8 cellular contexts compared by ENCODE assay signal in genomic region chr2:223944704-223945531, GRCh38. TPM values are rescaled to one million over a fixed set of nuclear protein-coding genes. Genes with fewer than 3 reads are reported as not detected.
DNase-seq lines count a peak whose midpoint lies in the region; ATAC-seq lines count a peak whose summit lies in the region.

Gene WDFY1 (minus strand): TSS chr2:223945335. CDS start chr2:223945284, 51 bp downstream.

- peak within 1 kb of the TSS; percentile 79 to 97 (median 90) for H3K27ac Mint-ChIP-seq in CD8-positive, alpha-beta memory T cell
- H3K27ac Mint-ChIP-seq in memory B cell: peak within 1 kb of the TSS; percentile 97

- DNase-seq in CD8-positive, alpha-beta memory T cell: peak; percentile 64 to 82 (median 74)
- DNase-seq in HK-2 (ENCODE audit: unreplicated experiment): peak; percentile 86
- DNase-seq in NOMO-1 (lab: John Stamatoyannopoulos, UW; ENCODE audit: unreplicated experiment in 2 of 2): peak; percentile 82 to 90
- peak; percentile 54 to 59 (median 59) for DNase-seq in effector memory CD4-positive, alpha-beta T cell
- peak; percentile 71 to 74 for DNase-seq in memory B cell (ENCODE audit: low spot score in 2 of 2)
- DNase-seq in stimulated activated CD8-positive, alpha-beta memory T cell treated with anti-CD3 and anti-CD28 coated beads, Interleukin-12 subunit alpha, Interleukin-12 subunit beta, amount 100 ng/mL, for 1 hour (ENCODE audit: low read depth): peak; percentile 51

- peak within 1 kb of the TSS; percentile 88 to 96 (median 90) for H3K4me3 Mint-ChIP-seq in CD8-positive, alpha-beta memory T cell
- peak within 1 kb of the TSS; percentile 98 for H3K4me3 Mint-ChIP-seq in memory B cell

- H3K4me3 ChIP-seq in CD8-positive, alpha-beta memory T cell (ENCODE audit: low read length): peak within 1 kb of the TSS; percentile 63
- H3K4me3 ChIP-seq in effector memory CD4-positive, alpha-beta T cell (ENCODE audit: insufficient read depth, low read depth, low read length, poor library complexity, severe bottlenecking): peak within 1 kb of the TSS; percentile 99

- no peaks in the 10 kb centered on the region for H3K27me3 Mint-ChIP-seq in CD8-positive, alpha-beta memory T cell
- no peaks in the 10 kb centered on the region for H3K27me3 Mint-ChIP-seq in memory B cell

- peaks cover 0 to 17% (median 0%) of the 10 kb centered on the region in 3 donors for H3K36me3 Mint-ChIP-seq in CD8-positive, alpha-beta memory T cell
- H3K36me3 Mint-ChIP-seq in memory B cell: peaks cover 4% of the 10 kb centered on the region

- peak within 1 kb of the TSS; percentile 66 for H3K27ac ChIP-seq in CD8-positive, alpha-beta memory T cell (ENCODE audit: low read depth, low read length)
- H3K27ac ChIP-seq in effector memory CD4-positive, alpha-beta T cell (ENCODE audit: insufficient read depth, low read length, poor library complexity, severe bottlenecking): peak within 1 kb of the TSS; percentile 61

- ATAC-seq in GM19463 (IDR thresholded peaks at IDR 0.05; ENCODE audit: unreplicated experiment): peak; percentile 76
- peak; percentile 93 for ATAC-seq in memory B cell (ENCODE audit: low read depth)

- CTCF ChIA-PET in CD8-positive, alpha-beta memory T cell (lab: Charles Lee): interaction anchor here (1.1 to 2.5 kb wide), 2 partner anchors 13 to 17 kb away, joined by 3 to 6 read pairs; no protein-coding TSS in a partner anchor
- CTCF ChIA-PET in activated CD8-positive, alpha-beta memory T cell treated with anti-CD3 and anti-CD28 coated beads for 36 hours (lab: Charles Lee): interaction anchor here (0.9 kb wide), 1 partner anchor 26 kb away, joined by 4 read pairs; no protein-coding TSS in a partner anchor

- H3K9me3 Mint-ChIP-seq in CD8-positive, alpha-beta memory T cell: no peaks in the 10 kb centered on the region
- H3K9me3 Mint-ChIP-seq in memory B cell: peaks cover 2% of the 10 kb centered on the region

- H3K4me1 ChIP-seq in CD8-positive, alpha-beta memory T cell (ENCODE audit: insufficient read depth, low read length): peaks cover 34% of the 10 kb centered on the region
- H3K4me1 ChIP-seq in effector memory CD4-positive, alpha-beta T cell (ENCODE audit: control insufficient read depth, insufficient read depth, low read length, poor library complexity, severe bottlenecking): peaks cover 11% of the 10 kb centered on the region

- POLR2A ChIA-PET in CD8-positive, alpha-beta memory T cell (lab: Charles Lee): interaction anchor here (1.2 to 2.2 kb wide), 3 partner anchors 10 to 184 kb away, joined by 3 to 7 read pairs (median 6); partner anchors contain the start of gene MRPL44
- POLR2A ChIA-PET in activated CD8-positive, alpha-beta memory T cell treated with anti-CD3 and anti-CD28 coated beads for 36 hours (lab: Charles Lee): interaction anchor here (0.9 to 1.5 kb wide), 3 partner anchors 10 to 13 kb away, joined by 3 to 4 read pairs (median 4); no protein-coding TSS in a partner anchor

- H3K27me3 ChIP-seq in CD8-positive, alpha-beta memory T cell (ENCODE audit: insufficient read depth, low read length, poor library complexity, severe bottlenecking): no peaks in the 10 kb centered on the region
- no peaks in the 10 kb centered on the region for H3K27me3 ChIP-seq in effector memory CD4-positive, alpha-beta T cell (replicated peaks; ENCODE audit: control insufficient read depth, insufficient read depth, low read length, poor library complexity, severe bottlenecking)

- H3K9me3 ChIP-seq in CD8-positive, alpha-beta memory T cell (ENCODE audit: low read length): no peaks in the 10 kb centered on the region
- H3K9me3 ChIP-seq in effector memory CD4-positive, alpha-beta T cell (ENCODE audit: control insufficient read depth, low read length): no peaks in the 10 kb centered on the region

- H3K4me1 Mint-ChIP-seq in CD8-positive, alpha-beta memory T cell: peaks cover 39 to 71% (median 53%) of the 10 kb centered on the region in 3 donors
- peaks cover 32% of the 10 kb centered on the region for H3K4me1 Mint-ChIP-seq in memory B cell

- no peaks in the 10 kb centered on the region for H3K36me3 ChIP-seq in CD8-positive, alpha-beta memory T cell (ENCODE audit: insufficient read depth, low read length)
- no peaks in the 10 kb centered on the region for H3K36me3 ChIP-seq in effector memory CD4-positive, alpha-beta T cell (ENCODE audit: control insufficient read depth, insufficient read depth, low read length)

RNA-seq across cellular contexts. Expression of gene WDFY1, which starts in this region (rescaled TPM):
- total RNA-seq in CD8-positive, alpha-beta memory T cell: 10 to 100 TPM; 16.0 to 18.1 TPM
- polyA plus RNA-seq in CD8-positive, alpha-beta memory T cell: 28.5 TPM
- total RNA-seq in activated CD8-positive, alpha-beta memory T cell treated with anti-CD3 and anti-CD28 coated beads for 36 hours: 10 to 100 TPM; 19.8 to 20.2 TPM

Comparison
In these comparisons a context has a peak if more than half of its experiments do, and no peak if none do; other contexts are left out.
1. Peak in every context shown above with its lines: DNase-seq, ATAC-seq, H3K4me3 ChIP-seq and H3K27ac ChIP-seq.